10 cellular contexts compared by ENCODE assay signal in genomic region chr17:49616546-49617205, GRCh38. TPM values are rescaled to one million over a fixed set of nuclear protein-coding genes. Genes with fewer than 3 reads are reported as not detected.
A peak's percentile ranks its signal among the peaks of the same experiment; 100 is the strongest.
DNase-seq lines count a peak whose midpoint lies in the region; ATAC-seq and TF ChIP-seq lines count a peak whose summit lies in the region.
"Had no signal": no experiment of that assay in that cellular context is flagged by ENCODE, and none has a peak within 500 bp of the region (broad histone marks: within the 10 kb centered on the region; RNA-seq: fewer than 3 reads in every experiment).

No MANE protein-coding gene starts in this region.

- intact Hi-C loops in dorsolateral prefrontal cortex (cut with DNase I): loop anchor here (5.0 to 10.0 kb wide), 2 partner anchors 39 to 58 kb away; partner anchors contain the start of genes NXPH3 (in 2 of the 2) and SPOP (in 1 of the 2)
- intact Hi-C loops in vagina (cut with DNase I): no loop called here

- H3K4me3 ChIP-seq in dorsolateral prefrontal cortex: peak overlapping the region in 1 of 59 donors; percentile 10
- H3K4me3 ChIP-seq in vagina: no peak overlapping the region

- peaks cover 15% of the 10 kb centered on the region for H3K4me1 Mint-ChIP-seq in activated naive CD8-positive, alpha-beta T cell (ENCODE audit: low read depth)
- peaks cover 19% of the 10 kb centered on the region for H3K4me1 Mint-ChIP-seq in activated naive CD8-positive, alpha-beta T cell treated with anti-CD3 and anti-CD28 coated beads, Interleukin-2, amount 50 U/mL, for 24 hours

- H3K27me3 ChIP-seq in dorsolateral prefrontal cortex: no peaks in the 10 kb centered on the region
- no peaks in the 10 kb centered on the region for H3K27me3 ChIP-seq in vagina

- H3K27me3 Mint-ChIP-seq in activated naive CD8-positive, alpha-beta T cell: no peaks in the 10 kb centered on the region
- no peaks in the 10 kb centered on the region for H3K27me3 Mint-ChIP-seq in activated naive CD8-positive, alpha-beta T cell treated with anti-CD3 and anti-CD28 coated beads, Interleukin-2, amount 50 U/mL, for 24 hours

- TF ChIP-seq POLR2A in vagina (IDR thresholded peaks at IDR 0.05): no peak

- peaks cover 2% of the 10 kb centered on the region for H3K36me3 Mint-ChIP-seq in activated naive CD8-positive, alpha-beta T cell
- peaks cover 46% of the 10 kb centered on the region for H3K36me3 Mint-ChIP-seq in activated naive CD8-positive, alpha-beta T cell treated with anti-CD3 and anti-CD28 coated beads, Interleukin-2, amount 50 U/mL, for 24 hours (ENCODE audit: low read depth)

- H3K36me3 ChIP-seq in vagina: peaks cover 0 to 34% of the 10 kb centered on the region in 2 donors

- peak overlapping the region; percentile 6 for H3K27ac Mint-ChIP-seq in activated naive CD8-positive, alpha-beta T cell
- H3K27ac Mint-ChIP-seq in activated naive CD8-positive, alpha-beta T cell treated with anti-CD3 and anti-CD28 coated beads, Interleukin-2, amount 50 U/mL, for 24 hours: no peak overlapping the region

- no peak for DNase-seq in activated naive CD8-positive, alpha-beta T cell treated with anti-CD3 and anti-CD28 coated beads, Interleukin-2, amount 50 U/mL, for 24 hours
- DNase-seq in dorsolateral prefrontal cortex (peak in 9 of 10 donors; percentile 24 to 77 (median 53)), middle frontal gyrus (ENCODE audit: extremely low spot score, low spot score) (peak; percentile 56), vagina (ENCODE audit: extremely low spot score in 2 of 2) (peak in 1 of 2 donors; percentile 89)
- DNase-seq: activated gamma-delta T cell, KG1 had no signal

- no peaks in the 10 kb centered on the region for H3K9me3 ChIP-seq in vagina

- H3K4me3 Mint-ChIP-seq in activated naive CD8-positive, alpha-beta T cell: no peak overlapping the region
- H3K4me3 Mint-ChIP-seq in activated naive CD8-positive, alpha-beta T cell treated with anti-CD3 and anti-CD28 coated beads, Interleukin-2, amount 50 U/mL, for 24 hours: no peak overlapping the region

- H3K4me1 ChIP-seq in vagina: peaks cover 46% of the 10 kb centered on the region

- no peak for ATAC-seq in activated naive CD8-positive, alpha-beta T cell treated with anti-CD3 and anti-CD28 coated beads, Interleukin-2, amount 50 U/mL, for 24 hours
- ATAC-seq in GM21447 (IDR thresholded peaks at IDR 0.05; ENCODE audit: unreplicated experiment): no peak
- no peak for ATAC-seq in HG03520 (IDR thresholded peaks at IDR 0.05; ENCODE audit: unreplicated experiment)
- no peak for ATAC-seq in GM21528 (IDR thresholded peaks at IDR 0.05; ENCODE audit: low FRiP score, unreplicated experiment)

- no peaks in the 10 kb centered on the region for H3K9me3 Mint-ChIP-seq in activated naive CD8-positive, alpha-beta T cell (ENCODE audit: low read depth)
- no peaks in the 10 kb centered on the region for H3K9me3 Mint-ChIP-seq in activated naive CD8-positive, alpha-beta T cell treated with anti-CD3 and anti-CD28 coated beads, Interleukin-2, amount 50 U/mL, for 24 hours

- H3K27ac ChIP-seq in dorsolateral prefrontal cortex (peak overlapping the region in 36 of 59 donors; percentile 0 to 67 (median 38)), vagina (peak overlapping the region; percentile 53)

- TF ChIP-seq CTCF in dorsolateral prefrontal cortex (IDR thresholded peaks at IDR 0.05 in 54 of 56, conservative IDR thresholded peaks at IDR 0.05 in 2 of 56; ENCODE audit: low read depth in 1 of 56, partially characterized antibody in 56 of 56) (no peak), vagina (IDR thresholded peaks at IDR 0.05) (no peak)

RNA-seq across cellular contexts. Expression of gene NXPH3, which starts 41.0 kb away (rescaled TPM):
- 10 to 100 TPM in 117 of 120 experiments, 1 to 10 TPM in 3; 8.9 to 36.3 (median 18.6) TPM for total RNA-seq in dorsolateral prefrontal cortex
- 18.4 TPM for total RNA-seq in vagina
